In genomic region chr4:102734591-102735385, GRCh38 we compare ENCODE assay signal across 8 cellular contexts. TPM values are rescaled to one million over a fixed set of nuclear protein-coding genes. Genes with fewer than 3 reads are reported as not detected.
DNase-seq lines count a peak whose midpoint lies in the region; ATAC-seq and TF ChIP-seq lines count a peak whose summit lies in the region.

No MANE protein-coding gene starts in this region.

- peak overlapping the region; percentile 47 for H3K18ac ChIP-seq in IMR-90 (ENCODE audit: low read depth, low read length)

- H3K36me3 ChIP-seq in IMR-90 (ENCODE audit: control insufficient read depth, insufficient read depth, low read length) (no peaks in the 10 kb centered on the region), stomach (peaks cover 0 to 11% (median 0%) of the 10 kb centered on the region in 4 donors)

- 0 out of 2 replicates have a peak, but pooled peaks have one; percentile 26 for TF ChIP-seq POLR2A in IMR-90 (IDR thresholded peaks at IDR 0.05; ENCODE audit: low read depth, low read length)
- no peak for TF ChIP-seq POLR2A in stomach (IDR thresholded peaks at IDR 0.05)

- H3K27ac ChIP-seq in IMR-90 (ENCODE audit: insufficient read depth, low read length) (peak overlapping the region; percentile 68), stomach (peak overlapping the region; percentile 39 to 74 (median 57)), RWPE1 (no peak overlapping the region)

- WGBS in IMR-90 (ENCODE audit: extremely low coverage in 2 of 2, insufficient read length in 1 of 2), 2 experiments = 29% methylated on average over 1 of the region's 5 CpGs; no CpG with 5 or more reads in 1 of the 2 experiments
- 51 to 71% (median 57%) methylated on average over 5 of the region's 5 CpGs for WGBS in stomach, 5 donors

- in situ Hi-C loops in IMR-90 (cut with MboI; ENCODE audit: low sequenced_read_pairs) = no loop called here
- in situ Hi-C loops in ACHN (cut with HindIII; ENCODE audit: low pct_ligation_motif_present, low pct_unique_long_range_greater_than_20kb, low sequenced_read_pairs) = no loop called here

- peak overlapping the region; percentile 83 for H3K4ac ChIP-seq in IMR-90 (ENCODE audit: low read depth, low read length)

- peaks cover 65% of the 10 kb centered on the region for H3K36me3 Mint-ChIP-seq in dendritic cell treated with granulocyte-macrophage colony-stimulating factor and Interleukin-4, amounts not matched to agents 40 ng/mL and 50 ng/mL, for 4 days (ENCODE audit: low read depth)

- H4K20me1 ChIP-seq in IMR-90 (ENCODE audit: insufficient read depth, low read length) = peaks cover 11% of the 10 kb centered on the region

- POLR2A ChIA-PET in IMR-90 (lab: Charles Lee; ENCODE audit: unreplicated experiment) = interaction anchor here (0.6 kb wide), 1 partner anchor 42 kb away, joined by 3 read pairs; no protein-coding TSS in a partner anchor
- POLR2A ChIA-PET in RWPE1 (lab: Yijun Ruan, JAX; ENCODE audit: low non-redundant PET) = no interaction called here

- no peaks in the 10 kb centered on the region for H3K27me3 Mint-ChIP-seq in dendritic cell treated with granulocyte-macrophage colony-stimulating factor and Interleukin-4, amounts not matched to agents 40 ng/mL and 50 ng/mL, for 4 days

- no peak overlapping the region for H3K4me3 Mint-ChIP-seq in dendritic cell treated with granulocyte-macrophage colony-stimulating factor and Interleukin-4, amounts not matched to agents 40 ng/mL and 50 ng/mL, for 4 days

- H3K56ac ChIP-seq in IMR-90 (ENCODE audit: extremely low read depth, insufficient read depth, low read length) = 0 out of 2 replicates have a peak overlapping the region, but pooled peaks have one; percentile 14

- peak; percentile 100 for ATAC-seq in GM18498 (IDR thresholded peaks at IDR 0.05; ENCODE audit: unreplicated experiment)
- ATAC-seq in GM21528 (IDR thresholded peaks at IDR 0.05; ENCODE audit: low FRiP score, unreplicated experiment) = peak; percentile 97
- ATAC-seq in IMR-90 (ENCODE audit: low read depth) = peak; percentile 83

- DNase-seq in IMR-90 (peak; percentile 84), stomach (peak; percentile 28), ACHN (no peak), NCI-H2029 treated with DMSO at 0.1 percent for 48 hours (lab: John Stamatoyannopoulos, UW) (no peak), RWPE1 (ENCODE audit: low spot score) (no peak)

- CTCF ChIA-PET in IMR-90 (lab: Yijun Ruan, JAX) = interaction anchor here (0.6 to 2.0 kb wide), 2 partner anchors 19 to 41 kb away, joined by 3 to 6 read pairs; no protein-coding TSS in a partner anchor
- CTCF ChIA-PET in RWPE1 (lab: Yijun Ruan, JAX) = interaction anchor here (0.5 to 1.1 kb wide), 2 partner anchors 15 to 190 kb away, joined by 3 read pairs; no protein-coding TSS in a partner anchor

- H4K5ac ChIP-seq in IMR-90 (ENCODE audit: low read depth, low read length) = 0 out of 2 replicates have a peak overlapping the region, but pooled peaks have one; percentile 2

- H2BK120ac ChIP-seq in IMR-90 (ENCODE audit: low read depth, low read length) = peak overlapping the region; percentile 57

- peak overlapping the region; percentile 48; the same call in 1 of the 2 replicates for H3K23ac ChIP-seq in IMR-90 (ENCODE audit: low read depth, low read length)

- no peaks in the 10 kb centered on the region for H3K27me3 ChIP-seq in IMR-90 (ENCODE audit: control insufficient read depth, insufficient read depth, low read length)
- no peaks in the 10 kb centered on the region for H3K27me3 ChIP-seq in stomach

- H3K4me1 Mint-ChIP-seq in dendritic cell treated with granulocyte-macrophage colony-stimulating factor and Interleukin-4, amounts not matched to agents 40 ng/mL and 50 ng/mL, for 4 days (ENCODE audit: low read depth) = peaks cover 62% of the 10 kb centered on the region

- H4K8ac ChIP-seq in IMR-90 (ENCODE audit: low read depth in 2 of 2, low read length in 2 of 2) = peak overlapping the region; percentile 27 to 76; a peak in 3 of 4 replicates

- H4K91ac ChIP-seq in IMR-90 (ENCODE audit: insufficient read depth, low read depth, low read length) = peak overlapping the region; percentile 75

- no peak overlapping the region for H3K9ac ChIP-seq in IMR-90 (ENCODE audit: low read depth, low read length)

- H3K9me3 Mint-ChIP-seq in dendritic cell treated with granulocyte-macrophage colony-stimulating factor and Interleukin-4, amounts not matched to agents 40 ng/mL and 50 ng/mL, for 4 days = peaks cover 38% of the 10 kb centered on the region

- no peak overlapping the region for H3K4me3 ChIP-seq in IMR-90 (ENCODE audit: insufficient read depth, low read depth, low read length)
- no peak overlapping the region for H3K4me3 ChIP-seq in stomach

- peak overlapping the region; percentile 50 for H2BK20ac ChIP-seq in IMR-90 (ENCODE audit: low read depth, low read length)

- TF ChIP-seq CTCF in IMR-90 (conservative IDR thresholded peaks at IDR 0.05; ENCODE audit: low read depth, low read length) (no peak), stomach (IDR thresholded peaks at IDR 0.05) (no peak), RWPE1 (conservative IDR thresholded peaks at IDR 0.05; ENCODE audit: low read depth) (no peak)

- peak overlapping the region; percentile 12; the same call in 1 of the 3 replicates for H2BK15ac ChIP-seq in IMR-90 (ENCODE audit: low read depth, low read length)

- H3K79me1 ChIP-seq in IMR-90 (ENCODE audit: low read depth in 1 of 2, low read length in 2 of 2) = peaks cover 26 to 62% of the 10 kb centered on the region in 2 experiments

- dilution Hi-C loops in IMR-90 (cut with HindIII; ENCODE audit: low sequenced_read_pairs, unreplicated experiment) = no loop called here

- peak overlapping the region; percentile 56 for H3K14ac ChIP-seq in IMR-90 (replicated peaks; ENCODE audit: low read depth, low read length)

- H3K9me3 ChIP-seq in IMR-90 (ENCODE audit: control insufficient read depth, insufficient read depth, low read length) = no peaks in the 10 kb centered on the region; the same call in 1 of the 2 replicates
- H3K9me3 ChIP-seq in stomach = peaks cover 0 to 17% (median 2%) of the 10 kb centered on the region in 4 donors

- H3K4me1 ChIP-seq in IMR-90 (ENCODE audit: control insufficient read depth, insufficient read depth, low read length) (peaks cover 14% of the 10 kb centered on the region), stomach (peaks cover 16 to 42% (median 32%) of the 10 kb centered on the region in 4 donors)

- no peak for TF ChIP-seq EP300 in stomach (IDR thresholded peaks at IDR 0.05)

- peak overlapping the region; percentile 61 for H2AFZ ChIP-seq in IMR-90 (replicated peaks; ENCODE audit: low read length, poor library complexity)

- H2AK9ac ChIP-seq in IMR-90 (replicated peaks; ENCODE audit: low read depth, low read length, poor library complexity) = peak overlapping the region; percentile 38

- peak overlapping the region; percentile 80 for H3K27ac Mint-ChIP-seq in dendritic cell treated with granulocyte-macrophage colony-stimulating factor and Interleukin-4, amounts not matched to agents 40 ng/mL and 50 ng/mL, for 4 days

- intact Hi-C loops in IMR-90 (cut with micrococcal nuclease) = no loop called here
- intact Hi-C loops in dendritic cell treated with granulocyte-macrophage colony-stimulating factor and Interleukin-4, amounts not matched to agents 40 ng/mL and 50 ng/mL, for 4 days (cut with micrococcal nuclease) = no loop called here
- intact Hi-C loops in stomach (cut with DNase I; ENCODE audit: low total_unique reads) = no loop called here

- H2AK5ac ChIP-seq in IMR-90 (ENCODE audit: low read depth, low read length) = peak overlapping the region; percentile 89

- TF ChIP-seq RAD21 in IMR-90 (IDR thresholded peaks at IDR 0.05; ENCODE audit: low read length) = no peak

- peaks cover 13% of the 10 kb centered on the region for H3K9me1 ChIP-seq in IMR-90 (ENCODE audit: insufficient read depth, low read length)

- no TSS peak for BruUV-seq in IMR-90 (replicated peaks; lab: Mats Ljungman, UMichigan)

- peak overlapping the region; percentile 81 for H2BK5ac ChIP-seq in IMR-90 (ENCODE audit: low read depth, low read length, poor library complexity, severe bottlenecking)

- H3K4me2 ChIP-seq in IMR-90 (ENCODE audit: low read depth, low read length) = 0 out of 2 replicates have a peak overlapping the region, but pooled peaks have one; percentile 1

TF ChIP-seq in IMR-90, 13 proteins besides CTCF, POLR2A, EP300 and RAD21:
- TF ChIP-seq RCOR1 (IDR thresholded peaks at IDR 0.05; ENCODE audit: insufficient replicate concordance, low read length) (no peak), BHLHE40 (IDR thresholded peaks at IDR 0.05; ENCODE audit: low read depth, low read length) (0 out of 2 replicates have a peak, but pooled peaks have one; percentile 36), FOS (IDR thresholded peaks at IDR 0.05; ENCODE audit: low read depth, low read length) (peak; percentile 55), ELK1 (IDR thresholded peaks at IDR 0.05; ENCODE audit: borderline replicate concordance, low read depth, low read length) (no peak), USF2 (IDR thresholded peaks at IDR 0.05; ENCODE audit: low read depth, low read length) (peak; percentile 77)
TF ChIP-seq in IMR-90: peak in this region for 3.

RNA-seq across cellular contexts. Expression of gene MANBA, which starts 26.0 kb away (rescaled TPM):
- total RNA-seq in IMR-90 (2012; rRNA removed) (17.2 and 18.3 TPM in 2 replicates), stomach (10 to 100 TPM; 21.0 to 69.4 (median 43.9) TPM)
- polyA plus RNA-seq in IMR-90 (2012; rRNA removed) (10.4 and 11.5 TPM in 2 replicates), stomach (10 to 100 TPM in 2 of 3 donors, 1 to 10 TPM in 1; 8.4 to 15.7 (median 12.3) TPM)
- 11.9 and 12.5 TPM in 2 replicates for polyA plus RNA-seq in IMR-90 (2012; cell fraction: cytosol; rRNA removed)
- polyA plus RNA-seq in IMR-90 (2012; cell fraction: nucleus; rRNA removed; ENCODE audit: low replicate concordance) = 6.9 and 28.1 TPM in 2 replicates

Comparison
In these comparisons a context has a peak if more than half of its experiments do, and no peak if none do; other contexts are left out.
1. DNase-seq: peak in IMR-90 (single experiment) and stomach (single experiment); none in ACHN (single experiment), NCI-H2029 treated with DMSO at 0.1 percent for 48 hours (single experiment) and RWPE1 (single experiment).
2. Peak in every context shown above with its lines, with median percentiles within 50 percentile points of each other: ATAC-seq.